ENCODE assay signal across 8 cellular contexts in the genomic region with DNA sequence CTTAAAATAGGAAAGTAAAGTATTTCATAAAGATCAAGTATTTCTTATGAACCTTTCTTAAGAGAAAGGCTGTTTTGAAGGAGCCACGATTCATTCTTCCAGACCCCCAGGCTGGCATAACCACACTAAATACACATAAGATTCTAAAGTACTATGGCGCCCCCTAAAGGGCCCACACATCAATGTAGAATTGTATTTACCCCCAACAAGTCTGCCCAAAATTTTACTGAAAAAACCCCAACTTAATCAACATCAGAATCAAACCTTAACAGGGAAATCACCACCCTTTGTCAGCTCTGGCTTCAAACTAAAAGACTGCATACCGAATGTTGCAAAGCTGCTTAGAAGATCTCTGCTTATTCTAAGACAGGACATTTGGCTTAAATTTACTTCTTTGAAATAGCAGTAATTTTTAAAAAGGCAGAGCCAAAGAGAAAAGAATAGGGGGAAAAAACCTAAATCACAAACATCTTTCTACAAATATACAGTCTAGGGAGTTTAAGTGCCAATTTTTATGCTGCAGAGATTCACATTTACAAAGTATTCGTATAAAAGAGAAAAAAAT.
A peak's percentile ranks its signal among the peaks of the same experiment; 100 is the strongest.
DNase-seq lines count a peak whose midpoint lies in the region; TF ChIP-seq lines count a peak whose summit lies in the region.

No MANE protein-coding gene starts in this region.

- DNase-seq in activated T-cell treated with anti-CD3 and anti-CD28 coated beads for 1 hour (ENCODE audit: low read depth) = peak; percentile 24
- no peak for DNase-seq in activated T-cell treated with anti-CD3 and anti-CD28 coated beads, Interleukin-2, amount 50 U/mL, for 1 hour
- DNase-seq in NCI-H1092 treated with DMSO at 0.1 percent for 48 hours (lab: John Stamatoyannopoulos, UW) = peak; percentile 27
- DNase-seq in activated CD4-positive, alpha-beta T cell treated with anti-CD3 and anti-CD28 coated beads, Interleukin-2, amount 50 U/mL, for 1 hour = peak; percentile 44
- DNase-seq in fibroblast of the conjunctiva (ENCODE audit: low read depth) = peak; percentile 43
- DNase-seq in stimulated activated CD4-positive, alpha-beta T cell treated with anti-CD3 and anti-CD28 coated beads, Interleukin-15, amount 100 ng/mL, for 24 hours = peak; percentile 53
- no peak for DNase-seq in HEK293T (ENCODE audit: extremely low spot score)
- DNase-seq in GM19240 (ENCODE audit: insufficient read length, low spot score) = no peak

- POLR2A ChIA-PET in HEK293T (lab: Yijun Ruan, JAX) = no interaction called here

- CTCF ChIA-PET in HEK293T (lab: Yijun Ruan, JAX) = interaction anchor here (0.7 to 3.7 kb wide), 3 partner anchors 98 to 322 kb away, joined by 4 to 22 read pairs (median 4); no protein-coding TSS in a partner anchor

TF ChIP-seq in HEK293T, 16 proteins besides CTCF, POLR2A, EP300 and RAD21:
- TF ChIP-seq FOXM1 (IDR thresholded peaks at IDR 0.05; ENCODE audit: borderline replicate concordance) (no peak), NFRKB (IDR thresholded peaks at IDR 0.05) (no peak), LEF1 (IDR thresholded peaks at IDR 0.05; ENCODE audit: borderline replicate concordance) (no peak), ARNT (IDR thresholded peaks at IDR 0.05) (no peak), SUZ12 (IDR thresholded peaks at IDR 0.05) (no peak), SP1 (IDR thresholded peaks at IDR 0.05) (no peak), HDGF (IDR thresholded peaks at IDR 0.05; ENCODE audit: borderline replicate concordance) (no peak), CTBP1 (IDR thresholded peaks at IDR 0.05; ENCODE audit: borderline replicate concordance) (no peak)
- TF ChIP-seq, protein P1, sequence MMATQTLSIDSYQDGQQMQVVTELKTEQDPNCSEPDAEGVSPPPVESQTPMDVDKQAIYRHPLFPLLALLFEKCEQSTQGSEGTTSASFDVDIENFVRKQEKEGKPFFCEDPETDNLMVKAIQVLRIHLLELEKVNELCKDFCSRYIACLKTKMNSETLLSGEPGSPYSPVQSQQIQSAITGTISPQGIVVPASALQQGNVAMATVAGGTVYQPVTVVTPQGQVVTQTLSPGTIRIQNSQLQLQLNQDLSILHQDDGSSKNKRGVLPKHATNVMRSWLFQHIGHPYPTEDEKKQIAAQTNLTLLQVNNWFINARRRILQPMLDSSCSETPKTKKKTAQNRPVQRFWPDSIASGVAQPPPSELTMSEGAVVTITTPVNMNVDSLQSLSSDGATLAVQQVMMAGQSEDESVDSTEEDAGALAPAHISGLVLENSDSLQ (IDR thresholded peaks at IDR 0.05) = no peak

Comparison
In these comparisons a context has a peak if more than half of its experiments do, and no peak if none do; other contexts are left out.
1. DNase-seq: peak in activated T-cell treated with anti-CD3 and anti-CD28 coated beads for 1 hour (single experiment), NCI-H1092 treated with DMSO at 0.1 percent for 48 hours (single experiment), activated CD4-positive, alpha-beta T cell treated with anti-CD3 and anti-CD28 coated beads, Interleukin-2, amount 50 U/mL, for 1 hour (single experiment), fibroblast of the conjunctiva (single experiment) and stimulated activated CD4-positive, alpha-beta T cell treated with anti-CD3 and anti-CD28 coated beads, Interleukin-15, amount 100 ng/mL, for 24 hours (single experiment); none in activated T-cell treated with anti-CD3 and anti-CD28 coated beads, Interleukin-2, amount 50 U/mL, for 1 hour (single experiment), HEK293T (single experiment) and GM19240 (single experiment).